In the genomic region with DNA sequence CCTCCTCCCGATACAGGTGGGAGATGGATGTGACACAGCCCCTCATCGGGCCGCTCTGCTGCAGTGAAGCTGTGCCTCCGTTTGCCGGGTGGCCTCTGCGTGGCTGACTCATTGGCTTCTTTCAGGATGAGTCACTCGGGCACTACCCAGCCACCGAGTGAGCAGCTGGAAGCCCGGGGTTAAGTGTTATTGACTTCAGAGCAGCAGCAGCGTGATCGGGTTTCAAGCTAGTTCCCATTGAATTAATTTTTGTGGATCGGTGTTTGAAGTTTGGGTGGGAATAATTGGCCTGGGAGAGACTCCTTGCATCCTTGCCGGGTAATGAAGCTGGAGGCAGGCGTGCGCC, we compare ENCODE assay signal across 11 cellular contexts.
DNase-seq lines count a peak whose midpoint lies in the region; ATAC-seq and TF ChIP-seq lines count a peak whose summit lies in the region.
"Had no signal": no experiment of that assay in that cellular context is flagged by ENCODE, and none has a peak within 500 bp of the region (broad histone marks: within the 10 kb centered on the region; RNA-seq: fewer than 3 reads in every experiment).

No MANE protein-coding gene starts in this region.

- no peak overlapping the region for H3K56ac ChIP-seq in H9 (ENCODE audit: insufficient read length, low read depth, low read length)

- H3K9me3 Mint-ChIP-seq in Calu3 (ENCODE audit: low read depth, unreplicated experiment) (peaks cover 4% of the 10 kb centered on the region), H9 (peaks cover under 1 to 6% of the 10 kb centered on the region in 2 experiments; a peak in 2 of 5 replicates)
- H3K9me3 Mint-ChIP-seq: dendritic cell treated with granulocyte-macrophage colony-stimulating factor and Interleukin-4, amounts not matched to agents 40 ng/mL and 50 ng/mL, for 4 days had no signal

- no peaks in the 10 kb centered on the region for H3K79me1 ChIP-seq in H9 (ENCODE audit: insufficient read depth, low read depth, low read length, poor library complexity, severe bottlenecking)

- ATAC-seq in GM21576 (IDR thresholded peaks at IDR 0.05; ENCODE audit: unreplicated experiment), result no peak
- no peak for ATAC-seq in HG02885 (IDR thresholded peaks at IDR 0.05; ENCODE audit: poor library complexity, unreplicated experiment)

- H2BK120ac ChIP-seq in H9 (ENCODE audit: low read depth, low read length, poor library complexity, severe bottlenecking), result no peak overlapping the region

- H3K18ac ChIP-seq in H9 (ENCODE audit: insufficient read length, low read depth, low read length), result no peak overlapping the region

- H2BK15ac ChIP-seq in H9 (ENCODE audit: low read depth, low read length), result no peak overlapping the region

- CTCF ChIA-PET in Calu3 (lab: Charles Lee), result interaction anchor here (1.0 kb wide), 1 partner anchor 9 kb away, joined by 3 read pairs; no protein-coding TSS in a partner anchor

- no peak overlapping the region for H3K23ac ChIP-seq in H9 (ENCODE audit: insufficient read length, low read depth, low read length)

- no peak overlapping the region for H4K91ac ChIP-seq in H9 (ENCODE audit: insufficient read length, low read depth, low read length)

- TF ChIP-seq CTCF in Calu3 (IDR thresholded peaks at IDR 0.05; ENCODE audit: unreplicated experiment) (no peak), H9 (conservative IDR thresholded peaks at IDR 0.05) (no peak), fibroblast of pulmonary artery (IDR thresholded peaks at IDR 0.05; ENCODE audit: low read length, missing control alignments) (no peak), GM20000 (IDR thresholded peaks at IDR 0.05; ENCODE audit: extremely low read depth, missing control alignments) (no peak)

- no peak overlapping the region for H2AFZ ChIP-seq in H9 (ENCODE audit: low read length)

- no CpG with 5 or more reads among the region's 15 CpGs for WGBS in H9 (ENCODE audit: extremely low coverage, insufficient read length, low lambda C conversion rate)

- no peak overlapping the region for H3T11ph ChIP-seq in H9 (ENCODE audit: low read length)

- H3K23me2 ChIP-seq in H9 (ENCODE audit: insufficient read length, low read depth, low read length, poor library complexity, severe bottlenecking), result peaks cover 2% of the 10 kb centered on the region

- H3K27ac ChIP-seq in H9 (ENCODE audit: insufficient read length, low read depth, low read length), result no peak overlapping the region

- H3K4me3 ChIP-seq in fibroblast of pulmonary artery (replicated peaks; ENCODE audit: low read depth, low read length), result no peak overlapping the region

- H4K20me1 ChIP-seq in H9 (ENCODE audit: control insufficient read depth, insufficient read depth, insufficient read length), result no peaks in the 10 kb centered on the region

- H3K36me3 Mint-ChIP-seq in Calu3 (ENCODE audit: insufficient read depth, unreplicated experiment) (no peaks in the 10 kb centered on the region), H9 (ENCODE audit: insufficient read depth in 1 of 3, low read depth in 3 of 3) (no peaks in the 10 kb centered on the region; a peak in 1 of 7 replicates)

- H3K79me2 ChIP-seq in H9 (ENCODE audit: insufficient read depth, low read length), result no peaks in the 10 kb centered on the region

- no TSS peak for BruUV-seq in Calu3 (replicated peaks; lab: Mats Ljungman, UMichigan)

- H3K4ac ChIP-seq in H9 (ENCODE audit: low read depth, low read length), result no peak overlapping the region

- no peak overlapping the region for H2BK5ac ChIP-seq in H9 (ENCODE audit: insufficient read length, low read length)

- H3K9me3 ChIP-seq in H9 (ENCODE audit: control insufficient read depth, low read depth, low read length), result no peaks in the 10 kb centered on the region

- H3K4me3 Mint-ChIP-seq in Calu3 (ENCODE audit: low read depth, unreplicated experiment), result peak overlapping the region; percentile 14
- H3K4me3 Mint-ChIP-seq in H9, result no peak overlapping the region
- H3K4me3 Mint-ChIP-seq: dendritic cell treated with granulocyte-macrophage colony-stimulating factor and Interleukin-4, amounts not matched to agents 40 ng/mL and 50 ng/mL, for 4 days had no signal

- DNase-seq in Calu3 (peak; percentile 65), H9 (peak; percentile 71), NCI-H69 (lab: John Stamatoyannopoulos, UW) (peak; percentile 4), fibroblast of pulmonary artery (ENCODE audit: low read depth) (peak; percentile 32), GM20000 (ENCODE audit: low spot score) (no peak), GM19238 (ENCODE audit: insufficient read length, low spot score) (no peak)
- DNase-seq: activated CD8-positive, alpha-beta memory T cell treated with anti-CD3 and anti-CD28 coated beads for 24 hours; NCI-H2081 had no signal

- no peak overlapping the region for H3K9ac ChIP-seq in H9 (ENCODE audit: extremely low read depth, insufficient read length, low read length)

- no peak overlapping the region for H3K27ac Mint-ChIP-seq in Calu3 (ENCODE audit: unreplicated experiment)
- peak overlapping the region in 1 of 3 experiments; percentile 39; a peak in 2 of 7 replicates for H3K27ac Mint-ChIP-seq in H9
- H3K27ac Mint-ChIP-seq: dendritic cell treated with granulocyte-macrophage colony-stimulating factor and Interleukin-4, amounts not matched to agents 40 ng/mL and 50 ng/mL, for 4 days had no signal

- H3K4me1 Mint-ChIP-seq in Calu3 (ENCODE audit: low read depth, unreplicated experiment), result peaks cover 8% of the 10 kb centered on the region
- peaks cover 9 to 19% of the 10 kb centered on the region in 2 experiments for H3K4me1 Mint-ChIP-seq in H9

- H2AK5ac ChIP-seq in H9 (ENCODE audit: insufficient read length, low read length), result no peak overlapping the region

- H4K8ac ChIP-seq in H9 (replicated peaks; ENCODE audit: insufficient read length, low read depth, low read length), result no peak overlapping the region

- intact Hi-C loops in Calu3 (cut with micrococcal nuclease; ENCODE audit: unreplicated experiment), result no loop called here

- H3K27me3 ChIP-seq in H9 (ENCODE audit: insufficient read depth, low read length), result no peaks in the 10 kb centered on the region

- H3K14ac ChIP-seq in H9 (ENCODE audit: insufficient read depth, low read length), result no peak overlapping the region

- no peak overlapping the region for H3K4me2 ChIP-seq in H9 (ENCODE audit: insufficient read depth, insufficient read length, low read length)

- no peak overlapping the region for H4K5ac ChIP-seq in H9 (ENCODE audit: insufficient read length, low read depth, low read length)

- H3K4me1 ChIP-seq in H9 (ENCODE audit: insufficient read depth, low read length), result no peaks in the 10 kb centered on the region; the same call in 1 of the 2 replicates

- H3K27me3 Mint-ChIP-seq in Calu3 (ENCODE audit: unreplicated experiment) (peaks cover 12% of the 10 kb centered on the region), H9 (ENCODE audit: low read depth) (peaks cover 20% of the 10 kb centered on the region)
- H3K27me3 Mint-ChIP-seq: dendritic cell treated with granulocyte-macrophage colony-stimulating factor and Interleukin-4, amounts not matched to agents 40 ng/mL and 50 ng/mL, for 4 days had no signal

- H2BK20ac ChIP-seq in H9 (ENCODE audit: low read depth, low read length, poor library complexity, severe bottlenecking), result no peak overlapping the region

- H2BK12ac ChIP-seq in H9 (ENCODE audit: insufficient read length, low read depth, low read length), result no peak overlapping the region

Comparison
In these comparisons a context has a peak if more than half of its experiments do, and no peak if none do; other contexts are left out.
1. DNase-seq: peak in Calu3 (single experiment), H9 (single experiment), NCI-H69 (single experiment) and fibroblast of pulmonary artery (single experiment); none in GM20000 (single experiment) and GM19238 (single experiment).